ENCODE assay signal across 34 cellular contexts in genomic region chr4:76272091-76272490, GRCh38. TPM values are rescaled to one million over a fixed set of nuclear protein-coding genes. Genes with fewer than 3 reads are reported as not detected.
"Had no signal": no experiment of that assay in that cellular context is flagged by ENCODE, and none has a peak within 500 bp of the region (broad histone marks: within the 10 kb centered on the region; RNA-seq: fewer than 3 reads in every experiment).

No MANE protein-coding gene starts in this region.

- H3K4me3 ChIP-seq: adrenal gland, body of pancreas, breast epithelium, MG63, PC-9 had no signal

- H3K27me3 ChIP-seq: adrenal gland, body of pancreas, breast epithelium, MG63 had no signal

- H3K36me3 ChIP-seq: adrenal gland, breast epithelium, MG63 had no signal

- H3K27ac ChIP-seq: adrenal gland, body of pancreas, breast epithelium, PC-9, VCaP had no signal

- DNase-seq: activated B cell treated with CpG ODN at 0.5 μM for 24 hours; activated CD4-positive, alpha-beta memory T cell treated with anti-CD3 and anti-CD28 coated beads for 36 hours; activated CD4-positive, alpha-beta T cell treated with anti-CD3 and anti-CD28 coated beads for 4 hours; activated CD4-positive, alpha-beta T cell treated with anti-CD3 and anti-CD28 coated beads, Interleukin-2, amount 50 U/mL, for 1 hour; activated CD4-positive, CD25-positive, alpha-beta regulatory T cell treated with anti-CD3 and anti-CD28 coated beads, Interleukin-2, amount 50 U/mL, for 72 hours; activated CD8-positive, alpha-beta memory T cell treated with anti-CD3 and anti-CD28 coated beads, Interleukin-2, amount 50 U/mL, for 4 hours; activated gamma-delta T cell treated with Interleukin-2 at 50 U/mL for 16 hours; activated naive CD4-positive, alpha-beta T cell treated with anti-CD3 and anti-CD28 coated beads for 36 hours; activated T-cell treated with anti-CD3 and anti-CD28 coated beads for 4 hours; activated T-cell treated with anti-CD3 and anti-CD28 coated beads, Interleukin-2, amount 50 U/mL, for 4 hours; adrenal gland; body of pancreas; cerebellar nuclear complex; Kasumi-1; MG63; NCI-H1048; NCI-H1105 treated with DMSO at 0.1 percent for 48 hours; NCI-H1436; NCI-H1694; NCI-H1930; NCI-H345; NCI-H524 treated with DMSO at 0.1 percent for 48 hours; NCI-H748 treated with DMSO at 0.1 percent for 48 hours; NK-92 treated with Interleukin-12 subunit alpha and Interleukin-12 subunit beta, amount 100 ng/mL, for 24 hours; PC-9; Right ventricle myocardium superior; SW 1271; T-helper 1 cell; T-helper 2 cell; T-helper 9 cell had no signal

- ATAC-seq: activated naive CD4-positive, alpha-beta T cell treated with anti-CD3 and anti-CD28 coated beads, Interleukin-2, amount 50 U/mL, for 72 hours; activated T-cell treated with anti-CD3 and anti-CD28 coated beads, Interleukin-2, amount 50 U/mL, for 4 hours; body of pancreas had no signal

- H3K4me1 Mint-ChIP-seq: activated B cell treated with CpG ODN at 0.5 μM for 24 hours had no signal

- H3K27ac Mint-ChIP-seq: activated B cell treated with CpG ODN at 0.5 μM for 24 hours; activated CD4-positive, alpha-beta memory T cell treated with anti-CD3 and anti-CD28 coated beads for 36 hours; activated naive CD4-positive, alpha-beta T cell treated with anti-CD3 and anti-CD28 coated beads for 36 hours; activated naive CD4-positive, alpha-beta T cell treated with anti-CD3 and anti-CD28 coated beads, Interleukin-2, amount 50 U/mL, for 72 hours; activated T-helper 1 cell treated with anti-CD3 and anti-CD28 coated beads, Interleukin-12 subunit alpha, Interleukin-12 subunit beta, Interleukin-2, Interleukin-4 antibody, amounts not matched to agents 30 ng/mL and 10 ng/mL and 1 ng/mL, durations not matched to agents 14 hours and 24 hours and 36 hours had no signal

- H3K9me3 ChIP-seq: adrenal gland, body of pancreas, breast epithelium, MG63 had no signal

- H3K4me3 Mint-ChIP-seq: activated B cell treated with CpG ODN at 0.5 μM for 24 hours; activated CD4-positive, alpha-beta memory T cell treated with anti-CD3 and anti-CD28 coated beads for 36 hours; activated naive CD4-positive, alpha-beta T cell treated with anti-CD3 and anti-CD28 coated beads for 36 hours; activated T-cell treated with anti-CD3 and anti-CD28 coated beads, Interleukin-2, amount 50 U/mL, for 4 hours; activated T-helper 1 cell treated with anti-CD3 and anti-CD28 coated beads, Interleukin-12 subunit alpha, Interleukin-12 subunit beta, Interleukin-2, Interleukin-4 antibody, amounts not matched to agents 30 ng/mL and 10 ng/mL and 1 ng/mL, durations not matched to agents 14 hours and 24 hours and 36 hours had no signal

- H3K36me3 Mint-ChIP-seq: activated CD4-positive, alpha-beta memory T cell treated with anti-CD3 and anti-CD28 coated beads for 36 hours; activated naive CD4-positive, alpha-beta T cell treated with anti-CD3 and anti-CD28 coated beads, Interleukin-2, amount 50 U/mL, for 72 hours had no signal

- H3K9me3 Mint-ChIP-seq: activated B cell treated with CpG ODN at 0.5 μM for 24 hours; activated CD4-positive, alpha-beta memory T cell treated with anti-CD3 and anti-CD28 coated beads for 36 hours; activated naive CD4-positive, alpha-beta T cell treated with anti-CD3 and anti-CD28 coated beads for 36 hours; activated naive CD4-positive, alpha-beta T cell treated with anti-CD3 and anti-CD28 coated beads, Interleukin-2, amount 50 U/mL, for 72 hours; activated T-cell treated with anti-CD3 and anti-CD28 coated beads, Interleukin-2, amount 50 U/mL, for 4 hours; activated T-helper 1 cell treated with anti-CD3 and anti-CD28 coated beads, Interleukin-12 subunit alpha, Interleukin-12 subunit beta, Interleukin-2, Interleukin-4 antibody, amounts not matched to agents 30 ng/mL and 10 ng/mL and 1 ng/mL, durations not matched to agents 14 hours and 24 hours and 36 hours had no signal

- H3K4me1 ChIP-seq: adrenal gland, body of pancreas, breast epithelium had no signal

RNA-seq across cellular contexts. Expression of gene FAM47E, which starts 20.6 kb away (rescaled TPM):
- total RNA-seq: activated B cell treated with CpG ODN at 0.5 μM for 24 hours; activated CD4-positive, alpha-beta memory T cell treated with anti-CD3 and anti-CD28 coated beads for 36 hours; activated naive CD4-positive, alpha-beta T cell treated with anti-CD3 and anti-CD28 coated beads for 36 hours; activated naive CD4-positive, alpha-beta T cell treated with anti-CD3 and anti-CD28 coated beads, Interleukin-2, amount 50 U/mL, for 72 hours; activated T-cell treated with anti-CD3 and anti-CD28 coated beads, Interleukin-2, amount 50 U/mL, for 4 hours; activated T-helper 1 cell treated with anti-CD3 and anti-CD28 coated beads, Interleukin-12 subunit alpha, Interleukin-12 subunit beta, Interleukin-2, Interleukin-4 antibody, amounts not matched to agents 30 ng/mL and 10 ng/mL and 1 ng/mL, durations not matched to agents 14 hours and 24 hours and 36 hours had no signal

RNA-seq across cellular contexts. Expression of gene STBD1, which starts 34.4 kb away (rescaled TPM):
- total RNA-seq: activated naive CD4-positive, alpha-beta T cell treated with anti-CD3 and anti-CD28 coated beads for 36 hours had no signal
